ENCODE assay signal across 18 cellular contexts in the genomic region with DNA sequence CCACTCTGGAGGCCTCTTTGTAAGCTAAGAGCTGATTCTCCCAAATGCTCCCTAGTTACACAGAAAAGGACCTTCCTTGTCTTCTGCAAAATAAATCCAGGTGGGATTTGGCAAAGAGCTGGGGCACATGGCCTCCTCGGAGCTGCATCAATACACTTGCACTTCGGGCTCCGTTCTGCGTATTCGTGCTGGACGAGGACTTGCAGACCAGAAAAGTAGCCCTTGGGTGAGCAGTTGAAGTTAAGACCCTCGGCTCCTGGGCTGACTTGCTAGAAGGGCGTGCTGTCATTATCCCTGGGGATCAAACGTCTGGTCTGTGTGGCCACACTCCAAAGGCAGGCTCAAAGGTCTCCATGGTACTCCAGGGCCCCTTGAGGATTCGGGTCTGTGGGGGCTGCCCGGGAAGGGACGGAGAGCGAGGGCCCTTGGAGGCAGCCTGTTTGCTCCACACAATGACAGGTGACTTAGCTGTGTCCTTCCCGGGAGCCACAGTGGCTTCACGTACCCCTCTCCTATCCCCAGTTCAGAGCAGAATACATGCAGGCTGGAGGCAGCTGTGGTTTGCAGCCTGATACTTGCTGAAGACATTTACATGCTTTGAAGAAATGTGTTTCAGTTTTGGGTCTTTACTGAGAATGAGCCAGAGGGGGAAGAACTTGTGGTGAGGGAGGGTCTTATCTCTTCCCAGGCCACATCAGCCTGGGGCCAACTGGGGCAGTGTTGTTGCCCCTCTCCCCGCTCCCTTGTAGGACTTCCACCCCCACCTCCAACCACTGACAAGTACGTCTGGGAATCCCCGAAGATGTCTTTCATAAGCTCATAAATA. TPM values are rescaled to one million over a fixed set of nuclear protein-coding genes. Genes with fewer than 3 reads are reported as not detected.
A peak's percentile ranks its signal among the peaks of the same experiment; 100 is the strongest.
DNase-seq lines count a peak whose midpoint lies in the region; ATAC-seq, FAIRE-seq and TF ChIP-seq lines count a peak whose summit lies in the region.
"Had no signal": no experiment of that assay in that cellular context is flagged by ENCODE, and none has a peak within 500 bp of the region (broad histone marks: within the 10 kb centered on the region; RNA-seq: fewer than 3 reads in every experiment).

No MANE protein-coding gene starts in this region.

- WGBS in GM12878 (ENCODE audit: insufficient coverage, insufficient replicate concordance, low lambda C conversion rate, missing lambda C conversion rate) = 46% methylated on average over 18 of the region's 18 CpGs

- RAD21 ChIA-PET in GM12878 (lab: Charles Lee; ENCODE audit: unreplicated experiment) = no interaction called here

- H3K27ac ChIP-seq in GM12878 (ENCODE audit: control insufficient read depth, insufficient read depth) = peak overlapping the region; percentile 24; the same call in 1 of the 2 replicates
- no peak overlapping the region for H3K27ac ChIP-seq in GM23338 (ENCODE audit: low read depth)
- H3K27ac ChIP-seq: C4-2B, gastroesophageal sphincter had no signal

- CTCF ChIA-PET in activated naive CD4-positive, alpha-beta T cell treated with anti-CD3 and anti-CD28 coated beads, Interleukin-2, amount 10 ng/mL, durations not matched to agents 7 days and 5 days (lab: Charles Lee) = interaction anchor here (1.6 to 2.1 kb wide), 2 partner anchors 85 to 113 kb away, joined by 4 to 7 read pairs; no protein-coding TSS in a partner anchor
- CTCF ChIA-PET in GM12878 (lab: Yijun Ruan, JAX) = interaction anchor here (0.6 to 2.1 kb wide), 2 partner anchors 85 to 203 kb away, joined by 3 to 12 read pairs (median 4); no protein-coding TSS in a partner anchor

- H2AFZ ChIP-seq in GM12878 (ENCODE audit: control insufficient read depth, low read depth, low read length) (no peak overlapping the region; the same call in 1 of the 2 replicates), GM23338 (no peak overlapping the region; the same call in 1 of the 2 replicates)

- POLR2A ChIA-PET in GM12878 (lab: Charles Lee) = interaction anchor here (0.6 to 1.2 kb wide), 2 partner anchors 81 to 97 kb away, joined by 3 to 4 read pairs; no protein-coding TSS in a partner anchor

- FAIRE-seq in HTR-8/SVneo (lab: Jason Lieb, UNC) = peak; percentile 65
- peak; percentile 54 for FAIRE-seq in GM12878 (lab: Jason Lieb, UNC)
- FAIRE-seq: bronchial epithelial cell, keratinocyte had no signal

- in situ Hi-C loops in GM12878 (cut with MboI) = no loop called here

- no peaks in the 10 kb centered on the region for H3K79me2 ChIP-seq in GM12878 (ENCODE audit: control insufficient read depth, insufficient read depth, low read length)
- H3K79me2 ChIP-seq in GM23338 (replicated peaks; ENCODE audit: insufficient read depth) = no peaks in the 10 kb centered on the region

- TF ChIP-seq CTCF in GM12878 (IDR thresholded peaks at IDR 0.05 in 2 of 3, conservative IDR thresholded peaks at IDR 0.05 in 1 of 3; ENCODE audit: control insufficient read depth in 2 of 3, extremely low read depth in 1 of 3, insufficient read depth in 1 of 3, low read depth in 3 of 3, low read length in 3 of 3) (no peak), GM23338 (conservative IDR thresholded peaks at IDR 0.05; ENCODE audit: low read depth in 2 of 2) (no peak), CD14-positive monocyte (IDR thresholded peaks at IDR 0.05) (no peak)

- intact Hi-C loops in GM12878 (cut with micrococcal nuclease; ENCODE audit: unreplicated experiment) (no loop called here), CD14-positive monocyte (cut with micrococcal nuclease) (no loop called here)

- ATAC-seq in GM12878 = peak; percentile 79
- peak; percentile 39 for ATAC-seq in stimulated activated naive CD8-positive, alpha-beta T cell treated with anti-CD3 and anti-CD28 coated beads, Interleukin-15, Interleukin-2, amounts not matched to agents 100 U/mL and 50 U/mL, for 24 hours
- ATAC-seq in GM23338 = no peak
- ATAC-seq in HG02623 (IDR thresholded peaks at IDR 0.05; ENCODE audit: unreplicated experiment) = no peak
- ATAC-seq: gastroesophageal sphincter had no signal

- no peak for TF ChIP-seq POLR2A in GM12878 (IDR thresholded peaks at IDR 0.05; ENCODE audit: low read depth, low read length)

- no peaks in the 10 kb centered on the region; a peak in 1 of 4 replicates for H3K27me3 ChIP-seq in GM12878 (replicated peaks in 1 of 2; ENCODE audit: control insufficient read depth in 2 of 2, insufficient read depth in 2 of 2, low read length in 1 of 2)
- H3K27me3 ChIP-seq in GM23338 (ENCODE audit: insufficient read depth) = peaks cover 2% of the 10 kb centered on the region; the same call in 1 of the 2 replicates
- H3K27me3 ChIP-seq: gastroesophageal sphincter had no signal

- H4K20me1 ChIP-seq in GM12878 (ENCODE audit: control insufficient read depth, insufficient read depth) = no peaks in the 10 kb centered on the region
- no peaks in the 10 kb centered on the region for H4K20me1 ChIP-seq in GM23338 (replicated peaks; ENCODE audit: insufficient read depth)

- H3K4me3 ChIP-seq in GM12878 (no peak overlapping the region), GM23338 (no peak overlapping the region)
- H3K4me3 ChIP-seq: gastroesophageal sphincter had no signal

- H3K9me3 Mint-ChIP-seq in activated naive CD4-positive, alpha-beta T cell treated with anti-CD3 and anti-CD28 coated beads, Interleukin-2, amount 10 ng/mL, durations not matched to agents 7 days and 5 days = peaks cover 1% of the 10 kb centered on the region
- H3K9me3 Mint-ChIP-seq in GM23338 (no peaks in the 10 kb centered on the region; the same call in 2 of the 3 replicates), CD14-positive monocyte (peaks cover 0 to 2% (median 0%) of the 10 kb centered on the region in 7 donors)
- H3K9me3 Mint-ChIP-seq: endodermal cell had no signal

- no peaks in the 10 kb centered on the region for H3K9me3 ChIP-seq in GM12878 (replicated peaks; ENCODE audit: control insufficient read depth, insufficient read depth, low read length)
- H3K9me3 ChIP-seq: gastroesophageal sphincter had no signal

- H3K27me3 Mint-ChIP-seq in activated naive CD4-positive, alpha-beta T cell treated with anti-CD3 and anti-CD28 coated beads, Interleukin-2, amount 10 ng/mL, durations not matched to agents 7 days and 5 days = peaks cover 42% of the 10 kb centered on the region
- H3K27me3 Mint-ChIP-seq in GM23338 (ENCODE audit: insufficient read depth, low read depth, poor library complexity) = peaks cover 13% of the 10 kb centered on the region
- H3K27me3 Mint-ChIP-seq in CD14-positive monocyte (ENCODE audit: low read depth in 3 of 3) = peaks cover 1 to 7% (median 6%) of the 10 kb centered on the region in 3 donors

- peaks cover 16% of the 10 kb centered on the region for H3K4me1 ChIP-seq in GM12878 (ENCODE audit: control insufficient read depth, insufficient read depth, low read length)
- H3K4me1 ChIP-seq in GM23338 (ENCODE audit: insufficient read depth) = peaks cover 4% of the 10 kb centered on the region
- H3K4me1 ChIP-seq: gastroesophageal sphincter had no signal

- no TSS peak for BruUV-seq in GM12878 (replicated peaks; lab: Mats Ljungman, UMichigan)

- peak; percentile 54 for DNase-seq in activated naive CD4-positive, alpha-beta T cell treated with anti-CD3 and anti-CD28 coated beads, Interleukin-2, amount 10 ng/mL, durations not matched to agents 7 days and 5 days
- DNase-seq in activated naive CD4-positive, alpha-beta T cell treated with anti-CD3 and anti-CD28 coated beads, Interleukin-2, amount 50 U/mL, for 16 hours = no peak
- DNase-seq in HTR-8/SVneo (ENCODE audit: insufficient read length, low spot score) (no peak), GM12878 (ENCODE audit: low read depth, low spot score) (no peak), GM23338 (ENCODE audit: low spot score) (no peak), CD14-positive monocyte (ENCODE audit: low spot score) (no peak)
- no peak for DNase-seq in stimulated activated naive CD8-positive, alpha-beta T cell treated with anti-CD3 and anti-CD28 coated beads, Interleukin-15, Interleukin-2, amounts not matched to agents 100 U/mL and 50 U/mL, for 24 hours
- DNase-seq: endodermal cell; NCI-H1436 treated with DMSO at 0.1 percent for 48 hours; NCI-H446 treated with DMSO at 0.1 percent for 48 hours; retina; stimulated activated CD4-positive, alpha-beta T cell treated with anti-CD3 and anti-CD28 coated beads, Interleukin-4, amount 100 ng/mL, for 24 hours; stimulated activated naive CD4-positive, alpha-beta T cell had no signal

- H3F3A ChIP-seq in GM23338 (replicated peaks; ENCODE audit: low read depth) = peaks cover 2% of the 10 kb centered on the region

- no peak for TF ChIP-seq EP300 in GM12878 (IDR thresholded peaks at IDR 0.05; ENCODE audit: borderline replicate concordance in 1 of 2, control insufficient read depth in 1 of 2, low read depth in 2 of 2, low read length in 2 of 2)

- H3K36me3 ChIP-seq in GM12878 (ENCODE audit: control insufficient read depth in 2 of 2, insufficient read depth in 2 of 2, low read length in 1 of 2) (no peaks in the 10 kb centered on the region), GM23338 (ENCODE audit: insufficient read depth) (no peaks in the 10 kb centered on the region)
- H3K36me3 ChIP-seq: gastroesophageal sphincter had no signal

- H3K27ac Mint-ChIP-seq in activated naive CD4-positive, alpha-beta T cell treated with anti-CD3 and anti-CD28 coated beads, Interleukin-2, amount 10 ng/mL, durations not matched to agents 7 days and 5 days = peak overlapping the region; percentile 67
- H3K27ac Mint-ChIP-seq in GM23338 (no peak overlapping the region), CD14-positive monocyte (peak overlapping the region in 1 of 7 donors; percentile 74)
- H3K27ac Mint-ChIP-seq: endodermal cell had no signal

- peaks cover 51% of the 10 kb centered on the region for H3K4me1 Mint-ChIP-seq in activated naive CD4-positive, alpha-beta T cell treated with anti-CD3 and anti-CD28 coated beads, Interleukin-2, amount 10 ng/mL, durations not matched to agents 7 days and 5 days
- H3K4me1 Mint-ChIP-seq in GM23338 = peaks cover 9% of the 10 kb centered on the region
- H3K4me1 Mint-ChIP-seq in CD14-positive monocyte = peaks cover 75% of the 10 kb centered on the region
- H3K4me1 Mint-ChIP-seq: endodermal cell had no signal

- H3K36me3 Mint-ChIP-seq in activated naive CD4-positive, alpha-beta T cell treated with anti-CD3 and anti-CD28 coated beads, Interleukin-2, amount 10 ng/mL, durations not matched to agents 7 days and 5 days = peaks cover 2% of the 10 kb centered on the region
- H3K36me3 Mint-ChIP-seq in GM23338 (ENCODE audit: low read depth) (no peaks in the 10 kb centered on the region), CD14-positive monocyte (peaks cover 0 to 5% of the 10 kb centered on the region in 2 donors)

- no peak overlapping the region for H3K4me3 Mint-ChIP-seq in activated naive CD4-positive, alpha-beta T cell treated with anti-CD3 and anti-CD28 coated beads, Interleukin-2, amount 10 ng/mL, durations not matched to agents 7 days and 5 days
- no peak overlapping the region for H3K4me3 Mint-ChIP-seq in GM23338
- no peak overlapping the region for H3K4me3 Mint-ChIP-seq in CD14-positive monocyte
- H3K4me3 Mint-ChIP-seq: endodermal cell had no signal

- no peak for TF ChIP-seq RAD21 in GM12878 (IDR thresholded peaks at IDR 0.05; ENCODE audit: insufficient read depth, low read depth, low read length)

- H3K4me2 ChIP-seq in GM12878 (ENCODE audit: control insufficient read depth, insufficient read depth) (peak overlapping the region; percentile 50), GM23338 (no peak overlapping the region)

- H3K9ac ChIP-seq in GM12878 (ENCODE audit: control insufficient read depth, insufficient read depth, low read length) = no peak overlapping the region

- SMC1A ChIA-PET in GM12878 (lab: Charles Lee; ENCODE audit: uncharacterized antibody, unreplicated experiment) = interaction anchor here (0.5 to 1.7 kb wide), 4 partner anchors 46 to 84 kb away, joined by 3 to 7 read pairs (median 3); no protein-coding TSS in a partner anchor

- 0 out of 2 replicates have a peak, but pooled peaks cover 3% of the 10 kb centered on the region for H3K9me2 ChIP-seq in GM23338 (ENCODE audit: insufficient read depth)

RNA-seq across cellular contexts. Expression of a gene that starts 51.2 kb away (rescaled TPM):
- 5.5 and 5.8 TPM in 2 replicates for total RNA-seq in GM12878 (2013; cell fraction: nucleolus; rRNA removed)
- total RNA-seq in GM12878 (2014; rRNA removed) (6.1 and 6.3 TPM in 2 replicates), GM12878 (2014; rRNA removed; fragmentation: Illumina TruSeq; extraction: Trizol) (4.2 TPM in 2 replicates), GM12878 (2021) (5.6 and 6.1 TPM in 2 replicates)
- 2.7 TPM for polyA plus RNA-seq in GM12878 (2011; ENCODE audit: low read depth)
- polyA plus RNA-seq in GM12878 (2011; rRNA removed) (3.2 and 4.0 TPM in 2 replicates), GM12878 (2014; fragmentation: Illumina TruSeq; extraction: Trizol) (2.0 and 2.8 TPM in 2 replicates), GM12878 (2014; fragmentation: Nextera tagmentation; extraction: Ambion mirVana) (1 to 10 TPM; 1.4 to 1.6 TPM), GM12878 (2014; rRNA removed) (3.6 and 3.8 TPM in 2 replicates), GM12878 (2016; fragmentation: Nextera tagmentation; extraction: Ambion mirVana) (1 to 10 TPM in 1 of 2 experiments, under 1 TPM in 1; 0.76 to 2.2 TPM), GM23338 (2016; fragmentation: Nextera tagmentation; extraction: Ambion mirVana) (40.7 and 49.4 TPM in 2 replicates), CD14-positive monocyte (10 to 100 TPM; 19.8 to 22.0 TPM)
- polyA plus RNA-seq in GM12878 (2011; cell fraction: cytosol; rRNA removed) = 4.4 and 4.5 TPM in 2 replicates
- 1.9 and 2.6 TPM in 2 replicates for polyA plus RNA-seq in GM12878 (2011; cell fraction: nucleus; rRNA removed)
- 4.1 and 7.7 TPM in 2 replicates for polyA plus RNA-seq in GM12878 (2012)
- 2.2 and 4.2 TPM in 2 replicates for polyA minus RNA-seq in GM12878 (2011; rRNA and poly(A)+ RNA removed)
- 2.5 and 2.9 TPM in 2 replicates for polyA minus RNA-seq in GM12878 (2011; cell fraction: cytosol; rRNA and poly(A)+ RNA removed)
- 0.48 and 0.57 TPM in 2 replicates for polyA minus RNA-seq in GM12878 (2011; cell fraction: nucleus; rRNA and poly(A)+ RNA removed)
- 59.2 and 59.9 TPM in 2 replicates for total RNA-seq in GM23338 (2014; rRNA removed; shearing (Covaris generic))

Comparison
In these comparisons a context has a peak if more than half of its experiments do, and no peak if none do; other contexts are left out.
1. ATAC-seq: peak in GM12878 (single experiment) and stimulated activated naive CD8-positive, alpha-beta T cell treated with anti-CD3 and anti-CD28 coated beads, Interleukin-15, Interleukin-2, amounts not matched to agents 100 U/mL and 50 U/mL, for 24 hours (single experiment); none in GM23338 (single experiment) and HG02623 (single experiment).